ENCODE assay signal across 30 cellular contexts in the genomic region with DNA sequence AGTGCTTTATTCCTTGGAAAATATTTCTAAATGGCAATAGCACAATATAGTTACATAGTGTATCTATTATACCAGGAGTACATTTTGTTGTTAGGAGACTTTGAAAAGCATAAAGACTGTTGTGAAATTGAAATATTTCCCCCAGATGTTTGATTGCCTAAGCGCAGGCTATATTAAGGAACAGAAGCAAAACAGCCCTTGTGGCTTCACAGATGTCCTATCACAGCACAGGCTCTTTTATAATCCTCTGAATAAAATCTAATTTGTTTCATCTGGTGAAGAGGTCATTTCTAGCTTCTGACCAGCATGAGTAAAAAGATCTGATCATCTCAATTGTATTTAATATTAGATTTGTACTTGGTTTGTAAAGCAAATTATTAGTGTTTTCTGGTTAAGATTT. TPM values are rescaled to one million over a fixed set of nuclear protein-coding genes. Genes with fewer than 3 reads are reported as not detected.
DNase-seq lines count a peak whose midpoint lies in the region; ATAC-seq and TF ChIP-seq lines count a peak whose summit lies in the region.
"Had no signal": no experiment of that assay in that cellular context is flagged by ENCODE, and none has a peak within 500 bp of the region (broad histone marks: within the 10 kb centered on the region; RNA-seq: fewer than 3 reads in every experiment).

No MANE protein-coding gene starts in this region.

- H3K4me1 ChIP-seq in BLaER1 treated with 17β-estradiol and CSF1 and Interleukin-3, amounts not matched to agents 10 nM and 100 nM, result peaks cover 0 to 25% (median 17%) of the 10 kb centered on the region in 10 experiments; a peak in 14 of 20 replicates
- H3K4me1 ChIP-seq in gastrocnemius medialis, result no peaks in the 10 kb centered on the region
- H3K4me1 ChIP-seq: left ventricle myocardium inferior, sigmoid colon had no signal

- H3K4me3 ChIP-seq in BLaER1 treated with 17β-estradiol and CSF1 and Interleukin-3, amounts not matched to agents 10 nM and 100 nM, result no peak overlapping the region; a peak in 1 of 20 replicates
- H3K4me3 ChIP-seq in cardiac fibroblast (replicated peaks in 1 of 2; ENCODE audit: low read depth in 2 of 2, low read length in 2 of 2), result no peak overlapping the region
- H3K4me3 ChIP-seq in gastrocnemius medialis, result no peak overlapping the region
- H3K4me3 ChIP-seq: left ventricle myocardium inferior, MG63, sigmoid colon had no signal

- no peak overlapping the region for H3K4me3 Mint-ChIP-seq in Calu3 (ENCODE audit: low read depth, unreplicated experiment)
- H3K4me3 Mint-ChIP-seq: activated naive CD4-positive, alpha-beta T cell treated with anti-CD3 and anti-CD28 coated beads for 36 hours; B cell; HFFc6; naive thymus-derived CD4-positive, alpha-beta T cell; stimulated activated memory B cell treated with anti-CD40 and anti-IgM and Interleukin-4, amounts not matched to agents 10 μg/mL and 1 μg/mL and 100 μg/mL, for 72 hours; WTC11 had no signal

- H3K27me3 Mint-ChIP-seq in Calu3 (ENCODE audit: unreplicated experiment), result no peaks in the 10 kb centered on the region
- H3K27me3 Mint-ChIP-seq: naive thymus-derived CD4-positive, alpha-beta T cell; stimulated activated memory B cell treated with anti-CD40 and anti-IgM and Interleukin-4, amounts not matched to agents 10 μg/mL and 1 μg/mL and 100 μg/mL, for 72 hours had no signal

- no peaks in the 10 kb centered on the region for H4K20me1 ChIP-seq in BLaER1 treated with 17β-estradiol and CSF1 and Interleukin-3, amounts not matched to agents 10 nM and 100 nM

- H3K36me3 ChIP-seq in BLaER1 treated with 17β-estradiol and CSF1 and Interleukin-3, amounts not matched to agents 10 nM and 100 nM, result no peaks in the 10 kb centered on the region
- H3K36me3 ChIP-seq in gastrocnemius medialis, result no peaks in the 10 kb centered on the region
- H3K36me3 ChIP-seq: left ventricle myocardium inferior, MG63 had no signal

- peak overlapping the region in 9 of 11 experiments; percentile 40 to 76 (median 70); a peak in 16 of 22 replicates for H3K27ac ChIP-seq in BLaER1 treated with 17β-estradiol and CSF1 and Interleukin-3, amounts not matched to agents 10 nM and 100 nM
- no peak overlapping the region for H3K27ac ChIP-seq in gastrocnemius medialis
- H3K27ac ChIP-seq: left ventricle myocardium inferior had no signal

- TF ChIP-seq POLR2A in gastrocnemius medialis (IDR thresholded peaks at IDR 0.05), result no peak

- H3K36me3 Mint-ChIP-seq in Calu3 (ENCODE audit: insufficient read depth, unreplicated experiment), result no peaks in the 10 kb centered on the region
- H3K36me3 Mint-ChIP-seq: WTC11 had no signal

- H3K4me2 ChIP-seq in BLaER1 treated with 17β-estradiol and CSF1 and Interleukin-3, amounts not matched to agents 10 nM and 100 nM, result peak overlapping the region in 8 of 11 experiments; percentile 0 to 69 (median 44); a peak in 15 of 22 replicates

- BruUV-seq in Calu3 (replicated peaks; lab: Mats Ljungman, UMichigan), result no TSS peak

- H3K9ac ChIP-seq in BLaER1 treated with 17β-estradiol and CSF1 and Interleukin-3, amounts not matched to agents 10 nM and 100 nM, result peak overlapping the region in 4 of 11 experiments; percentile 0 to 16 (median 10); a peak in 3 of 22 replicates

- in situ Hi-C loops in gastrocnemius medialis (cut with MboI; ENCODE audit: low sequenced_read_pairs in 4 of 4), result no loop called here

- no peak overlapping the region for H3K27ac Mint-ChIP-seq in Calu3 (ENCODE audit: unreplicated experiment)
- H3K27ac Mint-ChIP-seq: activated naive CD4-positive, alpha-beta T cell treated with anti-CD3 and anti-CD28 coated beads for 36 hours; B cell; HFFc6; naive thymus-derived CD4-positive, alpha-beta T cell; progenitor cell of endocrine pancreas; stimulated activated memory B cell treated with anti-CD40 and anti-IgM and Interleukin-4, amounts not matched to agents 10 μg/mL and 1 μg/mL and 100 μg/mL, for 72 hours; WTC11 had no signal

- intact Hi-C loops in gastrocnemius medialis (cut with DNase I; ENCODE audit: low total_unique reads) (no loop called here), Calu3 (cut with micrococcal nuclease; ENCODE audit: unreplicated experiment) (no loop called here)

- ATAC-seq in gastrocnemius medialis, result peak; percentile 33 to 42
- ATAC-seq: naive thymus-derived CD4-positive, alpha-beta T cell; stimulated activated memory B cell treated with anti-CD40 and anti-IgM and Interleukin-4, amounts not matched to agents 10 μg/mL and 1 μg/mL and 100 μg/mL, for 72 hours; WTC11 had no signal

- DNase-seq in NAMALWA (ENCODE audit: low spot score), result peak; percentile 37
- peak; percentile 3 to 7 for DNase-seq in cardiac fibroblast (ENCODE audit: low read depth in 2 of 2)
- no peak for DNase-seq in gastrocnemius medialis
- no peak for DNase-seq in iPS-NIHi11 (ENCODE audit: low spot score)
- no peak for DNase-seq in Calu3
- DNase-seq in germinal center (ENCODE audit: low spot score), result no peak
- DNase-seq: activated CD4-positive, alpha-beta T cell treated with anti-CD3 and anti-CD28 coated beads, Interleukin-2, amount 50 U/mL, for 4 hours; activated naive CD4-positive, alpha-beta T cell treated with anti-CD3 and anti-CD28 coated beads for 36 hours; amniotic stem cell; DMS53; GDM1; GOT3; HFFc6; KBM-7; left ventricle myocardium inferior; MG63; midbrain; naive thymus-derived CD4-positive, alpha-beta T cell; NCI-H1436 treated with DMSO at 0.1 percent for 48 hours; NCI-H82; sigmoid colon; stimulated activated CD4-positive, alpha-beta T cell treated with anti-CD3 and anti-CD28 coated beads, Interleukin-4, amount 100 ng/mL, for 4 hours had no signal

- CTCF ChIA-PET in Calu3 (lab: Charles Lee), result no interaction called here

- H3K4me1 Mint-ChIP-seq in Calu3 (ENCODE audit: low read depth, unreplicated experiment), result no peaks in the 10 kb centered on the region
- H3K4me1 Mint-ChIP-seq: B cell; naive thymus-derived CD4-positive, alpha-beta T cell; stimulated activated memory B cell treated with anti-CD40 and anti-IgM and Interleukin-4, amounts not matched to agents 10 μg/mL and 1 μg/mL and 100 μg/mL, for 72 hours; WTC11 had no signal

- TF ChIP-seq CTCF in cardiac fibroblast (IDR thresholded peaks at IDR 0.05; ENCODE audit: low read depth, low read length) (no peak), gastrocnemius medialis (IDR thresholded peaks at IDR 0.05 in 4 of 5, conservative IDR thresholded peaks at IDR 0.05 in 1 of 5) (no peak), Calu3 (IDR thresholded peaks at IDR 0.05; ENCODE audit: unreplicated experiment) (no peak)

- H3K9me3 Mint-ChIP-seq in Calu3 (ENCODE audit: low read depth, unreplicated experiment), result no peaks in the 10 kb centered on the region
- H3K9me3 Mint-ChIP-seq: activated naive CD4-positive, alpha-beta T cell treated with anti-CD3 and anti-CD28 coated beads for 36 hours; HFFc6; naive thymus-derived CD4-positive, alpha-beta T cell; stimulated activated memory B cell treated with anti-CD40 and anti-IgM and Interleukin-4, amounts not matched to agents 10 μg/mL and 1 μg/mL and 100 μg/mL, for 72 hours had no signal

- H3K27me3 ChIP-seq in BLaER1 treated with 17β-estradiol and CSF1 and Interleukin-3, amounts not matched to agents 10 nM and 100 nM, result no peaks in the 10 kb centered on the region
- H3K27me3 ChIP-seq in gastrocnemius medialis, result no peaks in the 10 kb centered on the region
- H3K27me3 ChIP-seq: sigmoid colon had no signal

- H3K9me3 ChIP-seq in BLaER1 treated with 17β-estradiol and CSF1 and Interleukin-3, amounts not matched to agents 10 nM and 100 nM (replicated peaks in 1 of 11), result no peaks in the 10 kb centered on the region
- no peaks in the 10 kb centered on the region for H3K9me3 ChIP-seq in gastrocnemius medialis
- H3K9me3 ChIP-seq: left ventricle myocardium inferior, MG63, sigmoid colon had no signal

RNA-seq across cellular contexts. Expression of gene BSX, which starts 48.2 kb away (rescaled TPM):
- total RNA-seq in gastrocnemius medialis, result not detected
- total RNA-seq in Calu3 (2022), result not detected in 2 replicates
- total RNA-seq: activated naive CD4-positive, alpha-beta T cell treated with anti-CD3 and anti-CD28 coated beads for 36 hours; B cell; epithelial cell of proximal tubule; glomerular endothelial cell; HFFc6; left ventricle myocardium inferior; naive thymus-derived CD4-positive, alpha-beta T cell; progenitor cell of endocrine pancreas; sigmoid colon; urinary bladder; WTC11 had no signal

RNA-seq across cellular contexts. Expression of gene JHY, which starts 50.9 kb away (rescaled TPM):
- total RNA-seq in gastrocnemius medialis, result 1 to 10 TPM in 1 of 4 donors, under 1 TPM in 3; 0.16 to 1.3 (median 0.22) TPM
- 2.7 and 3.5 TPM in 2 replicates for total RNA-seq in Calu3 (2022)

Comparison
In these comparisons a context has a peak if more than half of its experiments do, and no peak if none do; other contexts are left out.
1. H3K27ac ChIP-seq: peak in BLaER1 treated with 17β-estradiol and CSF1 and Interleukin-3, amounts not matched to agents 10 nM and 100 nM (9 of 11); none in gastrocnemius medialis (0 of 4).
2. DNase-seq: peak in NAMALWA (single experiment) and cardiac fibroblast (2 of 2); none in gastrocnemius medialis (0 of 2), iPS-NIHi11 (single experiment), Calu3 (single experiment) and germinal center (single experiment).